Comparison of ENCODE assay signal across 13 cellular contexts in genomic region chr7:41821521-41822213, GRCh38.
DNase-seq lines count a peak whose midpoint lies in the region; ATAC-seq and TF ChIP-seq lines count a peak whose summit lies in the region.
"Had no signal": no experiment of that assay in that cellular context is flagged by ENCODE, and none has a peak within 500 bp of the region (broad histone marks: within the 10 kb centered on the region; RNA-seq: fewer than 3 reads in every experiment).

No MANE protein-coding gene starts in this region.

- WGBS in IMR-90 (ENCODE audit: extremely low coverage in 2 of 2, insufficient read length in 1 of 2), 2 experiments: no CpG with 5 or more reads among the region's 3 CpGs

- H2BK20ac ChIP-seq in IMR-90 (ENCODE audit: low read depth, low read length): no peak overlapping the region

- intact Hi-C loops in IMR-90 (cut with micrococcal nuclease): no loop called here
- intact Hi-C loops in tibial artery (cut with DNase I; ENCODE audit: low total_unique reads): no loop called here
- intact Hi-C loops in colonic mucosa (cut with DNase I): no loop called here

- no peak overlapping the region for H3K23ac ChIP-seq in IMR-90 (ENCODE audit: low read depth, low read length)

- H2AK5ac ChIP-seq in IMR-90 (ENCODE audit: low read depth, low read length): 0 out of 2 replicates have a peak overlapping the region, but pooled peaks have one; percentile 23

- H3K79me1 ChIP-seq in IMR-90 (ENCODE audit: low read depth in 1 of 2, low read length in 2 of 2): no peaks in the 10 kb centered on the region

- H3K36me3 ChIP-seq in IMR-90 (ENCODE audit: control insufficient read depth, insufficient read depth, low read length) (no peaks in the 10 kb centered on the region), SK-N-MC (ENCODE audit: insufficient read depth, low read length) (peaks cover 12% of the 10 kb centered on the region; the same call in 1 of the 2 replicates), tibial artery (no peaks in the 10 kb centered on the region), colonic mucosa (no peaks in the 10 kb centered on the region)
- no peaks in the 10 kb centered on the region for H3K36me3 ChIP-seq in effector memory CD4-positive, alpha-beta T cell (ENCODE audit: control insufficient read depth, insufficient read depth, low read length)

- no peak overlapping the region for H2AK9ac ChIP-seq in IMR-90 (replicated peaks; ENCODE audit: low read depth, low read length, poor library complexity)

- no peak for ATAC-seq in IMR-90 (ENCODE audit: low read depth)
- ATAC-seq: A549, GM12878 had no signal

- H3K27ac Mint-ChIP-seq in nephron: peak overlapping the region in 2 of 3 experiments; percentile 1 to 68
- H3K27ac Mint-ChIP-seq: CD8-positive, alpha-beta memory T cell; IgD-negative memory B cell had no signal

- H3K9ac ChIP-seq in IMR-90 (ENCODE audit: low read depth, low read length) (no peak overlapping the region), SK-N-MC (ENCODE audit: insufficient read length) (peak overlapping the region; percentile 88), colonic mucosa (ENCODE audit: low read depth in 2 of 2, low read length in 2 of 2) (no peak overlapping the region)

- peaks cover 13% of the 10 kb centered on the region for H3K9me1 ChIP-seq in IMR-90 (ENCODE audit: insufficient read depth, low read length)

- no peak overlapping the region for H2BK5ac ChIP-seq in IMR-90 (ENCODE audit: low read depth, low read length, poor library complexity, severe bottlenecking)

- no peak overlapping the region for H4K91ac ChIP-seq in IMR-90 (ENCODE audit: insufficient read depth, low read depth, low read length)

- peaks cover 5% of the 10 kb centered on the region for H3K4me1 Mint-ChIP-seq in nephron
- H3K4me1 Mint-ChIP-seq: CD8-positive, alpha-beta memory T cell had no signal

- H3K4me2 ChIP-seq in IMR-90 (ENCODE audit: low read depth, low read length): no peak overlapping the region
- H3K4me2 ChIP-seq: A549 had no signal

- H3K56ac ChIP-seq in IMR-90 (ENCODE audit: extremely low read depth, insufficient read depth, low read length): no peak overlapping the region

- H2BK15ac ChIP-seq in IMR-90 (ENCODE audit: low read depth, low read length): no peak overlapping the region

- CTCF ChIA-PET in IMR-90 (lab: Yijun Ruan, JAX): no interaction called here

- no peak overlapping the region for H3K4me3 ChIP-seq in IMR-90 (ENCODE audit: insufficient read depth, low read depth, low read length)
- H3K4me3 ChIP-seq in SK-N-MC: peak overlapping the region; percentile 66
- no peak overlapping the region for H3K4me3 ChIP-seq in tibial artery
- no peak overlapping the region for H3K4me3 ChIP-seq in colonic mucosa
- no peak overlapping the region for H3K4me3 ChIP-seq in effector memory CD4-positive, alpha-beta T cell (ENCODE audit: insufficient read depth, low read depth, low read length, poor library complexity, severe bottlenecking)
- H3K4me3 ChIP-seq: A549, GM12878 had no signal

- H3K27ac ChIP-seq in IMR-90 (ENCODE audit: insufficient read depth, low read length): no peak overlapping the region
- H3K27ac ChIP-seq in SK-N-MC: peak overlapping the region; percentile 100
- peak overlapping the region; percentile 53 to 64 for H3K27ac ChIP-seq in tibial artery
- H3K27ac ChIP-seq in colonic mucosa: no peak overlapping the region
- H3K27ac ChIP-seq in effector memory CD4-positive, alpha-beta T cell (ENCODE audit: insufficient read depth, low read length, poor library complexity, severe bottlenecking): no peak overlapping the region
- H3K27ac ChIP-seq: A549 had no signal

- H3K9me3 ChIP-seq in IMR-90 (ENCODE audit: control insufficient read depth, insufficient read depth, low read length): no peaks in the 10 kb centered on the region; the same call in 1 of the 2 replicates
- H3K9me3 ChIP-seq in SK-N-MC (ENCODE audit: low read depth, low read length): peaks cover 12% of the 10 kb centered on the region; the same call in 1 of the 2 replicates
- H3K9me3 ChIP-seq in tibial artery: no peaks in the 10 kb centered on the region
- H3K9me3 ChIP-seq in colonic mucosa: no peaks in the 10 kb centered on the region
- H3K9me3 ChIP-seq in effector memory CD4-positive, alpha-beta T cell (ENCODE audit: control insufficient read depth, low read length): no peaks in the 10 kb centered on the region
- H3K9me3 ChIP-seq: A549, Caco-2 had no signal

- TF ChIP-seq CTCF in IMR-90 (conservative IDR thresholded peaks at IDR 0.05; ENCODE audit: low read depth, low read length) (no peak), nephron (IDR thresholded peaks at IDR 0.05; ENCODE audit: unreplicated experiment in 3 of 3) (no peak), tibial artery (IDR thresholded peaks at IDR 0.05) (no peak), colonic mucosa (IDR thresholded peaks at IDR 0.05) (no peak)

- peaks cover 14% of the 10 kb centered on the region for H3K9me3 Mint-ChIP-seq in nephron

- no TSS peak for BruUV-seq in IMR-90 (replicated peaks; lab: Mats Ljungman, UMichigan)

- DNase-seq in IMR-90: no peak
- peak; percentile 98 for DNase-seq in SK-N-MC (ENCODE audit: low read depth, low spot score)
- no peak for DNase-seq in tibial artery
- no peak for DNase-seq in DMS153 treated with DMSO at 0.1 percent for 48 hours (lab: John Stamatoyannopoulos, UW; ENCODE audit: unreplicated experiment)
- DNase-seq in colonic mucosa: no peak
- no peak for DNase-seq in effector memory CD4-positive, alpha-beta T cell
- DNase-seq: Caco-2; CD8-positive, alpha-beta memory T cell had no signal

- POLR2A ChIA-PET in IMR-90 (lab: Charles Lee; ENCODE audit: unreplicated experiment): no interaction called here

- no peak overlapping the region for H4K8ac ChIP-seq in IMR-90 (ENCODE audit: low read depth in 2 of 2, low read length in 2 of 2)

- in situ Hi-C loops in IMR-90 (cut with MboI; ENCODE audit: low sequenced_read_pairs): no loop called here

- H4K20me1 ChIP-seq in IMR-90 (ENCODE audit: insufficient read depth, low read length): no peaks in the 10 kb centered on the region

- no peak for TF ChIP-seq RAD21 in IMR-90 (IDR thresholded peaks at IDR 0.05; ENCODE audit: low read length)

- peak overlapping the region; percentile 19; the same call in 1 of the 2 replicates for H3K4ac ChIP-seq in IMR-90 (ENCODE audit: low read depth, low read length)

- H3K27me3 Mint-ChIP-seq in nephron (ENCODE audit: low read depth): no peaks in the 10 kb centered on the region
- H3K27me3 Mint-ChIP-seq: IgD-negative memory B cell had no signal

- H3K4me1 ChIP-seq in IMR-90 (ENCODE audit: control insufficient read depth, insufficient read depth, low read length) (peaks cover 15% of the 10 kb centered on the region), tibial artery (peaks cover 0 to 68% (median 25%) of the 10 kb centered on the region in 4 donors), colonic mucosa (no peaks in the 10 kb centered on the region)
- no peaks in the 10 kb centered on the region for H3K4me1 ChIP-seq in effector memory CD4-positive, alpha-beta T cell (ENCODE audit: control insufficient read depth, insufficient read depth, low read length, poor library complexity, severe bottlenecking)
- H3K4me1 ChIP-seq: A549, Caco-2 had no signal

- H3K18ac ChIP-seq in IMR-90 (ENCODE audit: low read depth, low read length): no peak overlapping the region; the same call in 1 of the 2 replicates

- peak overlapping the region; percentile 46; the same call in 1 of the 2 replicates for H2BK120ac ChIP-seq in IMR-90 (ENCODE audit: low read depth, low read length)

- H2AFZ ChIP-seq in IMR-90 (replicated peaks; ENCODE audit: low read length, poor library complexity): no peak overlapping the region

- no peaks in the 10 kb centered on the region for H3K36me3 Mint-ChIP-seq in nephron (ENCODE audit: low read depth)
- H3K36me3 Mint-ChIP-seq: CD14-positive monocyte; CD8-positive, alpha-beta memory T cell; IgD-negative memory B cell had no signal

- H3K14ac ChIP-seq in IMR-90 (replicated peaks; ENCODE audit: low read depth, low read length): no peak overlapping the region

- H3K4me3 Mint-ChIP-seq in nephron: no peak overlapping the region
- H3K4me3 Mint-ChIP-seq: CD14-positive monocyte; CD8-positive, alpha-beta memory T cell; IgD-negative memory B cell had no signal

- no peak for TF ChIP-seq POLR2A in IMR-90 (IDR thresholded peaks at IDR 0.05; ENCODE audit: low read depth, low read length)

- H3K27me3 ChIP-seq in IMR-90 (ENCODE audit: control insufficient read depth, insufficient read depth, low read length): no peaks in the 10 kb centered on the region
- H3K27me3 ChIP-seq in tibial artery: no peaks in the 10 kb centered on the region
- no peaks in the 10 kb centered on the region for H3K27me3 ChIP-seq in colonic mucosa
- no peaks in the 10 kb centered on the region for H3K27me3 ChIP-seq in effector memory CD4-positive, alpha-beta T cell (replicated peaks; ENCODE audit: control insufficient read depth, insufficient read depth, low read length, poor library complexity, severe bottlenecking)

- dilution Hi-C loops in IMR-90 (cut with HindIII; ENCODE audit: low sequenced_read_pairs, unreplicated experiment): no loop called here

- no peak overlapping the region for H4K5ac ChIP-seq in IMR-90 (ENCODE audit: low read depth, low read length)

TF ChIP-seq in IMR-90, 13 proteins besides CTCF, POLR2A, EP300 and RAD21 (continues in another document):
- TF ChIP-seq USF2 (IDR thresholded peaks at IDR 0.05; ENCODE audit: low read depth, low read length) (no peak), RFX5 (IDR thresholded peaks at IDR 0.05; ENCODE audit: low read depth, low read length) (no peak), MAZ (IDR thresholded peaks at IDR 0.05; ENCODE audit: borderline replicate concordance, low read depth, low read length) (no peak), MAFK (IDR thresholded peaks at IDR 0.05; ENCODE audit: low read depth, low read length) (no peak), RCOR1 (IDR thresholded peaks at IDR 0.05; ENCODE audit: insufficient replicate concordance, low read length) (no peak), BHLHE40 (IDR thresholded peaks at IDR 0.05; ENCODE audit: low read depth, low read length) (no peak), SMC3 (IDR thresholded peaks at IDR 0.05; ENCODE audit: low read depth, low read length) (no peak), CEBPB (IDR thresholded peaks at IDR 0.05; ENCODE audit: low read depth, low read length) (no peak), MXI1 (IDR thresholded peaks at IDR 0.05; ENCODE audit: borderline replicate concordance, low read depth, low read length) (no peak), NFE2L2 (IDR thresholded peaks at IDR 0.05; ENCODE audit: low read depth, low read length) (no peak)

Comparison
In these comparisons a context has a peak if more than half of its experiments do, and no peak if none do; other contexts are left out.
1. H3K27ac ChIP-seq: peak in SK-N-MC (single experiment) and tibial artery (2 of 2); none in IMR-90 (single experiment), colonic mucosa (single experiment) and effector memory CD4-positive, alpha-beta T cell (single experiment).